In genomic region chr4:87999191-87999691, GRCh38 we compare ENCODE assay signal across 2 cellular contexts. TPM values are rescaled to one million over a fixed set of nuclear protein-coding genes. Genes with fewer than 3 reads are reported as not detected.
"Had no signal": no experiment of that assay in that cellular context is flagged by ENCODE, and none has a peak within 500 bp of the region (broad histone marks: within the 10 kb centered on the region; RNA-seq: fewer than 3 reads in every experiment).

No MANE protein-coding gene starts in this region.

RNA-seq across cellular contexts. Expression of gene SPP1, which starts 23.7 kb away (rescaled TPM):
- total RNA-seq: MCF 10A had no signal
- polyA plus RNA-seq: IgD-negative memory B cell had no signal
